Comparison of ENCODE assay signal across 1 cellular context in genomic region chr1:156845055-156845952, GRCh38.
TF ChIP-seq lines count a peak whose summit lies in the region.

No MANE protein-coding gene starts in this region.

TF ChIP-seq in HepG2, 621 proteins besides CTCF, POLR2A, EP300 and RAD21:
- no peak for TF ChIP-seq ZBTB40 (IDR thresholded peaks at IDR 0.05)
- no peak for TF ChIP-seq ZBTB40 (CRISPR knock-in tag; IDR thresholded peaks at IDR 0.05)
- TF ChIP-seq RARA (CRISPR knock-in tag; IDR thresholded peaks at IDR 0.05): no peak
- TF ChIP-seq ZBTB26 (CRISPR knock-in tag; IDR thresholded peaks at IDR 0.05; ENCODE audit: borderline replicate concordance): no peak
- no peak for TF ChIP-seq ZNF574 (CRISPR knock-in tag; IDR thresholded peaks at IDR 0.05)
- no peak for TF ChIP-seq SAP130 (CRISPR knock-in tag; IDR thresholded peaks at IDR 0.05; ENCODE audit: low read depth)
- no peak for TF ChIP-seq ZNF580 (CRISPR knock-in tag; IDR thresholded peaks at IDR 0.05; ENCODE audit: borderline replicate concordance, low read depth)
- TF ChIP-seq ZFY (CRISPR knock-in tag; IDR thresholded peaks at IDR 0.05): no peak
- no peak for TF ChIP-seq SCMH1 (CRISPR knock-in tag; IDR thresholded peaks at IDR 0.05; ENCODE audit: borderline replicate concordance)
- no peak for TF ChIP-seq REPIN1 (CRISPR knock-in tag; IDR thresholded peaks at IDR 0.05; ENCODE audit: borderline replicate concordance, low read depth)
- TF ChIP-seq LCORL (IDR thresholded peaks at IDR 0.05): no peak
- no peak for TF ChIP-seq LCORL (CRISPR knock-in tag; IDR thresholded peaks at IDR 0.05)
- no peak for TF ChIP-seq ZFP36L1 (CRISPR knock-in tag; IDR thresholded peaks at IDR 0.05)
- TF ChIP-seq SRY (CRISPR knock-in tag; IDR thresholded peaks at IDR 0.05): no peak
- TF ChIP-seq ZBTB43 (CRISPR knock-in tag; conservative IDR thresholded peaks at IDR 0.05): no peak
- no peak for TF ChIP-seq GTF2F1 (IDR thresholded peaks at IDR 0.05; ENCODE audit: low read length)
- no peak for TF ChIP-seq ZNF124 (CRISPR knock-in tag; IDR thresholded peaks at IDR 0.05)
- no peak for TF ChIP-seq ZBTB14 (CRISPR knock-in tag; IDR thresholded peaks at IDR 0.05)
- TF ChIP-seq NCOA2 (CRISPR knock-in tag; IDR thresholded peaks at IDR 0.05): no peak
